Comparison of ENCODE assay signal across 1 cellular context in genomic region chr17:82367724-82368524, GRCh38.
TF ChIP-seq lines count a peak whose summit lies in the region.

No MANE protein-coding gene starts in this region.

TF ChIP-seq in HEK293, 187 proteins besides CTCF, POLR2A, EP300 and RAD21 (continued from another document):
- TF ChIP-seq MZF1 (tag by site-specific recombination; IDR thresholded peaks at IDR 0.05; ENCODE audit: borderline replicate concordance) (no peak), ZNF654 (tag by site-specific recombination; IDR thresholded peaks at IDR 0.05; ENCODE audit: low read depth) (no peak), ZNF391 (tag by site-specific recombination; IDR thresholded peaks at IDR 0.05; ENCODE audit: borderline replicate concordance, low read depth) (no peak), ZBTB44 (tag by site-specific recombination; IDR thresholded peaks at IDR 0.05) (peak; percentile 71; the same call in 1 of the 2 replicates), SETDB1 (IDR thresholded peaks at IDR 0.05; ENCODE audit: insufficient read length, low read length) (peak; percentile 88), SALL2 (tag by site-specific recombination; IDR thresholded peaks at IDR 0.05; ENCODE audit: borderline replicate concordance) (no peak), ZNF843 (tag by site-specific recombination; IDR thresholded peaks at IDR 0.05) (no peak), ZNF76 (tag by site-specific recombination; IDR thresholded peaks at IDR 0.05; ENCODE audit: borderline replicate concordance, low read depth) (peak; percentile 68), ZNF366 (tag by site-specific recombination; conservative IDR thresholded peaks at IDR 0.05) (no peak), ZBTB48 (tag by site-specific recombination; IDR thresholded peaks at IDR 0.05) (no peak; the same call in 1 of the 2 replicates), ZNF394 (tag by site-specific recombination; IDR thresholded peaks at IDR 0.05; ENCODE audit: borderline replicate concordance) (peak; percentile 24; the same call in 1 of the 2 replicates), KLF10 (tag by site-specific recombination; IDR thresholded peaks at IDR 0.05) (no peak), ZNF16 (tag by site-specific recombination; IDR thresholded peaks at IDR 0.05; ENCODE audit: low read depth) (no peak), PRDM4 (tag by site-specific recombination; IDR thresholded peaks at IDR 0.05) (peak; percentile 94), ZNF571 (tag by site-specific recombination; IDR thresholded peaks at IDR 0.05) (no peak), BCL6B (tag by site-specific recombination; IDR thresholded peaks at IDR 0.05) (no peak), KLF16 (tag by site-specific recombination; IDR thresholded peaks at IDR 0.05) (no peak), SP3 (tag by site-specific recombination; IDR thresholded peaks at IDR 0.05) (peak; percentile 78), ZSCAN23 (tag by site-specific recombination; IDR thresholded peaks at IDR 0.05) (no peak), ZFP69B (tag by site-specific recombination; IDR thresholded peaks at IDR 0.05) (no peak), ZNF292 (tag by site-specific recombination; IDR thresholded peaks at IDR 0.05; ENCODE audit: borderline replicate concordance, low read depth) (no peak), TCF7L2 (IDR thresholded peaks at IDR 0.05; ENCODE audit: borderline replicate concordance, low read depth, low read length) (peak; percentile 5; the same call in 1 of the 2 replicates), ZBTB8A (tag by site-specific recombination; IDR thresholded peaks at IDR 0.05) (0 out of 2 replicates have a peak, but pooled peaks have one; percentile 23), SP2 (tag by site-specific recombination; IDR thresholded peaks at IDR 0.05) (peak; percentile 97)
